In the genomic region with DNA sequence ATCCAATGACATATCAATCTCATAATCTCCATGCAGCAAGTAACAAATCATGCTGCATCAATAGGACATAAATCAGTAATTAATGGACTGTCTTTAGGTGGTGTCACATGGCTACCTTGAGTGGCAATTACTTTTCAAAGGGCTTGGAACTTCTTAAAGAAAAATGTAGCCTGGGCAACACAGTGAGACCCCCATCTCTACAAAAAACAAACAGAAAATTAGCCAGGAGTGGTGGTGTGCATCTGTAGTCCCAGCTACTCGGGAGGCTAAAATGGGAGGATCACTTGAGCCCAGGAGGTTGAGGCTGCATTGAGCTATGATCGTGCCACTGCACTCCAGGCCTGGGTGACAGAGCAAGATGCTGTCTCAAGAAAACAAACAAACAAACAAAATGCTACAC, we compare ENCODE assay signal across 19 cellular contexts. TPM values are rescaled to one million over a fixed set of nuclear protein-coding genes. Genes with fewer than 3 reads are reported as not detected.
A peak's percentile ranks its signal among the peaks of the same experiment; 100 is the strongest.
DNase-seq lines count a peak whose midpoint lies in the region; ATAC-seq, FAIRE-seq and TF ChIP-seq lines count a peak whose summit lies in the region.
"Had no signal": no experiment of that assay in that cellular context is flagged by ENCODE, and none has a peak within 500 bp of the region (broad histone marks: within the 10 kb centered on the region; RNA-seq: fewer than 3 reads in every experiment).

No MANE protein-coding gene starts in this region.

- H3K36me3 ChIP-seq in BLaER1 (peaks cover 42% of the 10 kb centered on the region), HEK293 (ENCODE audit: control insufficient read depth in 2 of 2, insufficient read depth in 1 of 2, low read length in 2 of 2) (peaks cover 6 to 36% of the 10 kb centered on the region in 2 experiments; a peak in 2 of 3 replicates), gastrocnemius medialis (no peaks in the 10 kb centered on the region), upper lobe of right lung (peaks cover 24% of the 10 kb centered on the region)

- FAIRE-seq in frontal cortex (lab: Jason Lieb, UNC): no peak

- no peak for TF ChIP-seq POLR2A in gastrocnemius medialis (IDR thresholded peaks at IDR 0.05)

- H3K9ac ChIP-seq in BLaER1: no peak overlapping the region
- H3K9ac ChIP-seq: KMS-11 had no signal

- H3K27me3 ChIP-seq in BLaER1 (no peaks in the 10 kb centered on the region), layer of hippocampus (ENCODE audit: control insufficient read depth, insufficient read depth, low read length) (no peaks in the 10 kb centered on the region), gastrocnemius medialis (no peaks in the 10 kb centered on the region), upper lobe of right lung (no peaks in the 10 kb centered on the region)
- H3K27me3 ChIP-seq: SJCRH30 had no signal

- H3K4me1 ChIP-seq in BLaER1: peaks cover 36% of the 10 kb centered on the region
- H3K4me1 ChIP-seq in HEK293 (ENCODE audit: control insufficient read depth, insufficient read depth, low read length): no peaks in the 10 kb centered on the region
- peaks cover 84 to 99% of the 10 kb centered on the region in 2 donors for H3K4me1 ChIP-seq in gastrocnemius medialis
- H3K4me1 ChIP-seq in upper lobe of right lung: peaks cover 61% of the 10 kb centered on the region

- POLR2A ChIA-PET in HEK293 (lab: Yijun Ruan, JAX): interaction anchor here (1.8 kb wide), 1 partner anchor 8 kb away, joined by 6 read pairs; no protein-coding TSS in a partner anchor

- CTCF ChIA-PET in HEK293 (lab: Yijun Ruan, JAX): interaction anchor here (0.7 kb wide), 1 partner anchor 106 kb away, joined by 3 read pairs; no protein-coding TSS in a partner anchor

- no peak for DNase-seq in gastrocnemius medialis
- no peak for DNase-seq in upper lobe of right lung
- no peak for DNase-seq in NCI-H1048 (lab: John Stamatoyannopoulos, UW)
- DNase-seq in frontal cortex (ENCODE audit: low spot score in 2 of 2): no peak
- DNase-seq: ACHN, DMS153, GDM1, NCI-H1417 treated with DMSO at 0.1 percent for 48 hours, NCI-H187 treated with DMSO at 0.1 percent for 48 hours, NCI-H2227 treated with DMSO at 0.1 percent for 48 hours, NCI-H510A treated with DMSO at 0.1 percent for 48 hours, PC-3, RPMI8226, SJCRH30 had no signal

- H3K4me3 ChIP-seq in BLaER1 (no peak overlapping the region), HEK293 (ENCODE audit: low read depth, low read length) (no peak overlapping the region), gastrocnemius medialis (no peak overlapping the region), upper lobe of right lung (no peak overlapping the region)
- H3K4me3 ChIP-seq: SJCRH30 had no signal

- no peak for ATAC-seq in gastrocnemius medialis
- no peak for ATAC-seq in upper lobe of right lung
- ATAC-seq in HG03457 (IDR thresholded peaks at IDR 0.05; ENCODE audit: unreplicated experiment): no peak
- ATAC-seq: PC-3 had no signal

- H3K27ac ChIP-seq in BLaER1 (no peak overlapping the region), HEK293 (ENCODE audit: extremely low read depth, low read depth, low read length) (no peak overlapping the region), layer of hippocampus (ENCODE audit: low read depth, low read length) (peak overlapping the region; percentile 11), gastrocnemius medialis (peak overlapping the region; percentile 98 to 99 (median 98)), upper lobe of right lung (no peak overlapping the region)
- H3K27ac ChIP-seq: KMS-11, SJCRH30 had no signal

- H3K9me3 ChIP-seq in BLaER1 (no peaks in the 10 kb centered on the region), HEK293 (ENCODE audit: control insufficient read depth, insufficient read depth, low read depth, low read length) (no peaks in the 10 kb centered on the region), gastrocnemius medialis (no peaks in the 10 kb centered on the region), upper lobe of right lung (no peaks in the 10 kb centered on the region)
- H3K9me3 ChIP-seq: SJCRH30 had no signal

- H4K20me1 ChIP-seq in BLaER1: no peaks in the 10 kb centered on the region

- TF ChIP-seq CTCF in HEK293 (tag by site-specific recombination; IDR thresholded peaks at IDR 0.05): no peak
- no peak for TF ChIP-seq CTCF in gastrocnemius medialis (IDR thresholded peaks at IDR 0.05 in 4 of 5, conservative IDR thresholded peaks at IDR 0.05 in 1 of 5)
- TF ChIP-seq CTCF in upper lobe of right lung (IDR thresholded peaks at IDR 0.05): no peak

- in situ Hi-C loops in gastrocnemius medialis (cut with MboI; ENCODE audit: low sequenced_read_pairs in 4 of 4): no loop called here

- intact Hi-C loops in gastrocnemius medialis (cut with DNase I; ENCODE audit: low total_unique reads): no loop called here
- intact Hi-C loops in upper lobe of right lung (cut with DNase I): no loop called here

- H3K4me2 ChIP-seq in BLaER1: peak overlapping the region; percentile 68; the same call in 1 of the 2 replicates
- H3K4me2 ChIP-seq: KMS-11 had no signal

TF ChIP-seq in HEK293, 187 proteins besides CTCF, POLR2A, EP300 and RAD21:
- TF ChIP-seq ZNF121 (tag by site-specific recombination; IDR thresholded peaks at IDR 0.05) (peak; percentile 67; the same call in 1 of the 2 replicates), ZNF211 (tag by site-specific recombination; IDR thresholded peaks at IDR 0.05; ENCODE audit: low read depth) (no peak), ZNF791 (tag by site-specific recombination; IDR thresholded peaks at IDR 0.05) (no peak)
TF ChIP-seq in HEK293: peak in this region for 1.

RNA-seq across cellular contexts. Expression of a gene that starts 23.6 kb away (rescaled TPM):
- total RNA-seq in gastrocnemius medialis (10 to 100 TPM in 3 of 4 donors, 1 to 10 TPM in 1; 9.7 to 27.5 (median 13.8) TPM), upper lobe of right lung (52.6 TPM), frontal cortex (3.7 TPM)

Comparison
In these comparisons a context has a peak if more than half of its experiments do, and no peak if none do; other contexts are left out.
1. H3K27ac ChIP-seq: peak in layer of hippocampus (single experiment) and gastrocnemius medialis (4 of 4); none in BLaER1 (single experiment), HEK293 (single experiment) and upper lobe of right lung (single experiment).